In the genomic region with DNA sequence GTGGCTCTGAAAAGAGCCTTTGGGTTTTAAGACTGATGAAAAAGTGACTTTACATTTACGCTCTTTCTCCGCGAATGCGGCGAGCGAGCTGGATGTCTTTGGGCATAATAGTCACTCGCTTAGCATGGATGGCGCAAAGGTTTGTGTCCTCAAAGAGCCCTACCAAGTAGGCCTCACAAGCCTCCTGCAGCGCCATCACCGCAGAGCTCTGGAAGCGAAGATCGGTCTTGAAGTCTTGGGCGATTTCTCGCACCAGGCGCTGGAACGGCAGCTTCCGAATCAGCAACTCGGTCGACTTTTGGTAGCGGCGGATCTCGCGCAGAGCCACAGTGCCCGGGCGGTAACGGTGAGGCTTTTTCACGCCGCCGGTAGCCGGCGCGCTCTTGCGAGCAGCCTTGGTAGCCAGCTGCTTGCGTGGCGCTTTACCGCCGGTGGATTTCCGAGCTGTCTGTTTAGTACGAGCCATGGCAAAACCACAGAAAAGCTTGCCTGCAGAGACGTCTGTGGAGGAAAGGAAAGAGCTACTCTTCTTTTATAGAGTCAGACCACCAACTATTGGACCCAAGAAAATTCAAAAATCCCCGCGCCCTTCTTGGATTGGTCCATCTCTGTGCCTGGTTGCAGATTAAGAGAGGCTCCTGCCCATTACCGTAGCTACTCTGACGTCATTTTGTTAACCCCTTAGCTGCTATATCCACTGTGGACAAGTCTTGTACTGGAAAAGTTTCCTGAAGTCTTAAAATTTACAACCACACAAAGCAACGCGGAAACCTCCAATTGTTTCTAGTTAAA, we compare ENCODE assay signal across 8 cellular contexts.
DNase-seq lines count a peak whose midpoint lies in the region; ATAC-seq, FAIRE-seq and TF ChIP-seq lines count a peak whose summit lies in the region.

No MANE protein-coding gene starts in this region.

- peak overlapping the region; percentile 97 for H3K27ac ChIP-seq in rectal smooth muscle tissue (ENCODE audit: low read depth, low read length)

- peaks cover 13% of the 10 kb centered on the region for H3K4me1 ChIP-seq in rectal smooth muscle tissue (ENCODE audit: control insufficient read depth, insufficient read depth, low read length)

- no peaks in the 10 kb centered on the region for H3K27me3 ChIP-seq in rectal smooth muscle tissue (ENCODE audit: control insufficient read depth, insufficient read depth, low read length)

- ATAC-seq in HG02981 (IDR thresholded peaks at IDR 0.05; ENCODE audit: unreplicated experiment), result peak; percentile 48

- H3K9ac ChIP-seq in rectal smooth muscle tissue (ENCODE audit: low read length), result no peak overlapping the region

- H3K36me3 ChIP-seq in rectal smooth muscle tissue (ENCODE audit: control insufficient read depth, insufficient read depth, low read length), result no peaks in the 10 kb centered on the region

- in situ Hi-C loops in astrocyte of the spinal cord (cut with HindIII; ENCODE audit: low sequenced_read_pairs), result no loop called here

- peak; percentile 64 for DNase-seq in 8988T
- no peak for DNase-seq in GM18507 (ENCODE audit: extremely low spot score, insufficient read length, low read depth)
- peak; percentile 96 to 97 for DNase-seq in NCI-H1930 (lab: John Stamatoyannopoulos, UW)
- DNase-seq in T-helper 2 cell, result peak in 4 of 5 experiments; percentile 43 to 98 (median 79)
- peak; percentile 98 for DNase-seq in astrocyte of the spinal cord (ENCODE audit: low read depth, low spot score)
- peak; percentile 97 for DNase-seq in hepatic stellate cell (ENCODE audit: low spot score)

- H3K4me3 ChIP-seq in astrocyte of the spinal cord (ENCODE audit: low read depth, low read length) (peak overlapping the region; percentile 67), rectal smooth muscle tissue (ENCODE audit: low read length) (peak overlapping the region; percentile 88)

- peak; percentile 32 for TF ChIP-seq CTCF in astrocyte of the spinal cord (IDR thresholded peaks at IDR 0.05; ENCODE audit: low read depth, low read length)

- FAIRE-seq in GM18507 (lab: Jason Lieb, UNC), result peak; percentile 92
